In genomic region chr5:135159626-135160025, GRCh38 we compare ENCODE assay signal across 24 cellular contexts.
A peak's percentile ranks its signal among the peaks of the same experiment; 100 is the strongest.
DNase-seq lines count a peak whose midpoint lies in the region; ATAC-seq, FAIRE-seq and TF ChIP-seq lines count a peak whose summit lies in the region.
"Had no signal": no experiment of that assay in that cellular context is flagged by ENCODE, and none has a peak within 500 bp of the region (broad histone marks: within the 10 kb centered on the region; RNA-seq: fewer than 3 reads in every experiment).

No MANE protein-coding gene starts in this region.

- H3K27ac ChIP-seq in HepG2 (ENCODE audit: extremely low read length, insufficient read depth, low read length) (peak overlapping the region; percentile 50), right lobe of liver (no peak overlapping the region), endodermal cell (ENCODE audit: low read depth, low read length) (no peak overlapping the region), mesodermal cell (ENCODE audit: low read depth, low read length, severe bottlenecking) (peak overlapping the region; percentile 5)
- H3K27ac ChIP-seq: A549; BLaER1 treated with 17β-estradiol and CSF1 and Interleukin-3, amounts not matched to agents 10 nM and 100 nM had no signal

- no peaks in the 10 kb centered on the region for H4K20me1 ChIP-seq in HepG2 (ENCODE audit: insufficient read depth, low read length)
- H4K20me1 ChIP-seq: BLaER1 treated with 17β-estradiol and CSF1 and Interleukin-3, amounts not matched to agents 10 nM and 100 nM had no signal

- no peaks in the 10 kb centered on the region for H3K27me3 ChIP-seq in HepG2 (ENCODE audit: control insufficient read depth in 1 of 2, insufficient read depth in 2 of 2, low read length in 2 of 2)
- H3K27me3 ChIP-seq in right lobe of liver, result no peaks in the 10 kb centered on the region
- H3K27me3 ChIP-seq in endodermal cell (ENCODE audit: control insufficient read depth, insufficient read depth, low read length, poor library complexity, severe bottlenecking), result no peaks in the 10 kb centered on the region
- H3K27me3 ChIP-seq: BLaER1 treated with 17β-estradiol and CSF1 and Interleukin-3, amounts not matched to agents 10 nM and 100 nM had no signal

- TF ChIP-seq CTCF in HepG2 (CRISPR knock-in tag; IDR thresholded peaks at IDR 0.05) (no peak), right lobe of liver (IDR thresholded peaks at IDR 0.05) (no peak), endodermal cell (conservative IDR thresholded peaks at IDR 0.05) (no peak)

- ATAC-seq in HepG2 (no peak), right lobe of liver (no peak)
- ATAC-seq: A549, GM23338, HCT116 had no signal

- H3K4me1 Mint-ChIP-seq in endodermal cell, result peaks cover 30% of the 10 kb centered on the region
- H3K4me1 Mint-ChIP-seq: CD8-positive, alpha-beta memory T cell; GM23338; H9 had no signal

- intact Hi-C loops in HepG2 (cut with micrococcal nuclease; ENCODE audit: unreplicated experiment) (no loop called here), right lobe of liver (cut with DNase I) (no loop called here), head of caudate nucleus (cut with DNase I) (no loop called here)

- H3K9me3 Mint-ChIP-seq in endodermal cell, result no peaks in the 10 kb centered on the region
- H3K9me3 Mint-ChIP-seq: H9 had no signal

- in situ Hi-C loops in HepG2 (cut with HindIII; ENCODE audit: extremely low pct_ligation_motif_present, low pct_unique_long_range_greater_than_20kb), result no loop called here

- no peak for FAIRE-seq in HepG2 (lab: Jason Lieb, UNC)
- FAIRE-seq: A549, GM12891, GM18507 had no signal

- H3K9me3 ChIP-seq in HepG2 (ENCODE audit: low read length), result no peaks in the 10 kb centered on the region
- peaks cover 0 to 5% (median 0%) of the 10 kb centered on the region in 4 donors for H3K9me3 ChIP-seq in right lobe of liver
- no peaks in the 10 kb centered on the region for H3K9me3 ChIP-seq in endodermal cell (ENCODE audit: control insufficient read depth, low read length)
- H3K9me3 ChIP-seq in mesodermal cell (ENCODE audit: control insufficient read depth, low read length), result peaks cover 18% of the 10 kb centered on the region
- H3K9me3 ChIP-seq: BE2C had no signal

- DNase-seq in HepG2 (ENCODE audit: low spot score) (no peak), right lobe of liver (no peak), endodermal cell (no peak), islet precursor cell (no peak), head of caudate nucleus (no peak)
- no peak for DNase-seq in activated CD4-positive, alpha-beta T cell treated with anti-CD3 and anti-CD28 coated beads for 4 hours
- DNase-seq: 8988T; ACHN; AML-193; BE2C; Calu3; CD4-positive, alpha-beta T cell; CD8-positive, alpha-beta memory T cell; DMS79; GF-D8; H9 had no signal

- no peak for TF ChIP-seq POLR2A in HepG2 (IDR thresholded peaks at IDR 0.05; ENCODE audit: insufficient read depth in 1 of 2, low read depth in 2 of 2, low read length in 2 of 2)
- no peak for TF ChIP-seq POLR2A in right lobe of liver (IDR thresholded peaks at IDR 0.05)

- TF ChIP-seq RAD21 in HepG2 (CRISPR knock-in tag; IDR thresholded peaks at IDR 0.05), result no peak

- CTCF ChIA-PET in HepG2 (lab: Yijun Ruan, JAX; ENCODE audit: low intra/inter-chr PET ratio, low total read pairs), result no interaction called here

- H3K27ac Mint-ChIP-seq in endodermal cell, result peak overlapping the region; percentile 20
- H3K27ac Mint-ChIP-seq: CD14-positive monocyte; CD4-positive, alpha-beta T cell; CD8-positive, alpha-beta memory T cell; GM23338; H9 had no signal

- no peaks in the 10 kb centered on the region for H3K36me3 Mint-ChIP-seq in endodermal cell (ENCODE audit: low read depth)
- H3K36me3 Mint-ChIP-seq: CD14-positive monocyte had no signal

- no peaks in the 10 kb centered on the region for H3K79me2 ChIP-seq in HepG2 (ENCODE audit: insufficient read depth, low read length)

- no peak overlapping the region for H3K4me3 Mint-ChIP-seq in endodermal cell
- H3K4me3 Mint-ChIP-seq: CD14-positive monocyte; CD4-positive, alpha-beta T cell; CD8-positive, alpha-beta memory T cell; GM23338; H9 had no signal

- H3K4me2 ChIP-seq in HepG2 (ENCODE audit: low read depth, low read length), result no peak overlapping the region
- H3K4me2 ChIP-seq: A549; BLaER1 treated with 17β-estradiol and CSF1 and Interleukin-3, amounts not matched to agents 10 nM and 100 nM; GM23338 had no signal

- TF ChIP-seq EP300 in HepG2 (IDR thresholded peaks at IDR 0.05; ENCODE audit: low read depth in 2 of 2, low read length in 2 of 2) (no peak), HepG2 (CRISPR knock-in tag; IDR thresholded peaks at IDR 0.05; ENCODE audit: borderline replicate concordance) (no peak)

- H2AFZ ChIP-seq in HepG2 (ENCODE audit: low read length), result no peak overlapping the region
- H2AFZ ChIP-seq: GM23338 had no signal

- no peaks in the 10 kb centered on the region for H3K36me3 ChIP-seq in HepG2 (replicated peaks in 1 of 2; ENCODE audit: control insufficient read depth in 1 of 2, insufficient read depth in 2 of 2, low read length in 2 of 2)
- no peaks in the 10 kb centered on the region for H3K36me3 ChIP-seq in right lobe of liver
- H3K36me3 ChIP-seq in endodermal cell (ENCODE audit: control insufficient read depth, insufficient read depth, low read length), result no peaks in the 10 kb centered on the region
- no peaks in the 10 kb centered on the region for H3K36me3 ChIP-seq in mesodermal cell (ENCODE audit: control insufficient read depth, insufficient read depth, low read length)
- H3K36me3 ChIP-seq: BE2C; BLaER1 treated with 17β-estradiol and CSF1 and Interleukin-3, amounts not matched to agents 10 nM and 100 nM had no signal

- peaks cover 64% of the 10 kb centered on the region for H3K4me1 ChIP-seq in HepG2 (ENCODE audit: insufficient read depth, low read length)
- no peaks in the 10 kb centered on the region for H3K4me1 ChIP-seq in right lobe of liver
- H3K4me1 ChIP-seq in endodermal cell (ENCODE audit: control insufficient read depth, insufficient read depth, low read length), result peaks cover 9% of the 10 kb centered on the region
- H3K4me1 ChIP-seq in mesodermal cell (ENCODE audit: control insufficient read depth, insufficient read depth, low read length, poor library complexity, severe bottlenecking), result peaks cover 9% of the 10 kb centered on the region
- H3K4me1 ChIP-seq: A549, BE2C had no signal

- H3K27me3 Mint-ChIP-seq in endodermal cell (ENCODE audit: insufficient read depth), result peaks cover 23% of the 10 kb centered on the region

- H3K4me3 ChIP-seq in HepG2 (replicated peaks in 1 of 3; ENCODE audit: insufficient read depth in 1 of 3, low read depth in 2 of 3, low read length in 3 of 3) (no peak overlapping the region), right lobe of liver (no peak overlapping the region), endodermal cell (ENCODE audit: low read length) (peak overlapping the region; percentile 62), mesodermal cell (ENCODE audit: extremely low read depth, insufficient read depth, low read length, poor library complexity, severe bottlenecking) (no peak overlapping the region)
- H3K4me3 ChIP-seq: A549; BLaER1 treated with 17β-estradiol and CSF1 and Interleukin-3, amounts not matched to agents 10 nM and 100 nM; GM23338 had no signal

- H3K9ac ChIP-seq in HepG2 (ENCODE audit: insufficient read depth, low read depth, low read length) (no peak overlapping the region), endodermal cell (ENCODE audit: extremely low read depth, low read length, poor library complexity, severe bottlenecking) (peak overlapping the region; percentile 32)
- H3K9ac ChIP-seq: BLaER1 treated with 17β-estradiol and CSF1 and Interleukin-3, amounts not matched to agents 10 nM and 100 nM had no signal

- BruUV-seq in HepG2 (replicated peaks; lab: Mats Ljungman, UMichigan), result no TSS peak

- POLR2A ChIA-PET in HepG2 (lab: Yijun Ruan, JAX), result no interaction called here

- 100% methylated on average over 1 of the region's 1 CpG for WGBS in HepG2 (ENCODE audit: low lambda C conversion rate)
- WGBS in right lobe of liver (ENCODE audit: insufficient coverage, low coverage, low lambda C conversion rate, missing lambda C conversion rate), result 75% methylated on average over 1 of the region's 1 CpG
- WGBS in endodermal cell (ENCODE audit: insufficient coverage in 1 of 2, insufficient read length in 1 of 2), 2 experiments, result 100% methylated on average over 1 of the region's 1 CpG; no CpG with 5 or more reads in 1 of the 2 experiments
- no CpG with 5 or more reads among the region's 1 CpG for WGBS in mesodermal cell (ENCODE audit: insufficient coverage in 2 of 2), 2 experiments

TF ChIP-seq in HepG2, 621 proteins besides CTCF, POLR2A, EP300 and RAD21 (continues in another document):
- TF ChIP-seq FOXA1 (IDR thresholded peaks at IDR 0.05) (no peak), FOXA1 (CRISPR knock-in tag; IDR thresholded peaks at IDR 0.05) (no peak), NFYB (CRISPR knock-in tag; IDR thresholded peaks at IDR 0.05) (no peak), KDM4B (CRISPR knock-in tag; IDR thresholded peaks at IDR 0.05) (no peak), KLF16 (CRISPR knock-in tag; IDR thresholded peaks at IDR 0.05) (no peak), TGIF2 (CRISPR knock-in tag; IDR thresholded peaks at IDR 0.05) (no peak), JUNB (CRISPR knock-in tag; IDR thresholded peaks at IDR 0.05; ENCODE audit: borderline replicate concordance) (no peak), ATM (IDR thresholded peaks at IDR 0.05; ENCODE audit: borderline replicate concordance) (no peak), TFDP2 (CRISPR knock-in tag; IDR thresholded peaks at IDR 0.05) (no peak)
- TF ChIP-seq, protein P1, sequence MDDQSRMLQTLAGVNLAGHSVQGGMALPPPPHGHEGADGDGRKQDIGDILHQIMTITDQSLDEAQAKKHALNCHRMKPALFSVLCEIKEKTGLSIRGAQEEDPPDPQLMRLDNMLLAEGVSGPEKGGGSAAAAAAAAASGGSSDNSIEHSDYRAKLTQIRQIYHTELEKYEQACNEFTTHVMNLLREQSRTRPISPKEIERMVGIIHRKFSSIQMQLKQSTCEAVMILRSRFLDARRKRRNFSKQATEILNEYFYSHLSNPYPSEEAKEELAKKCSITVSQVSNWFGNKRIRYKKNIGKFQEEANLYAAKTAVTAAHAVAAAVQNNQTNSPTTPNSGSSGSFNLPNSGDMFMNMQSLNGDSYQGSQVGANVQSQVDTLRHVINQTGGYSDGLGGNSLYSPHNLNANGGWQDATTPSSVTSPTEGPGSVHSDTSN (CRISPR knock-in tag; IDR thresholded peaks at IDR 0.05; ENCODE audit: borderline replicate concordance), result no peak

Comparison
In these comparisons a context has a peak if more than half of its experiments do, and no peak if none do; other contexts are left out.
1. H3K27ac ChIP-seq: peak in HepG2 (single experiment) and mesodermal cell (single experiment); none in right lobe of liver (0 of 3) and endodermal cell (single experiment).